ENCODE assay signal across 8 cellular contexts in the genomic region with DNA sequence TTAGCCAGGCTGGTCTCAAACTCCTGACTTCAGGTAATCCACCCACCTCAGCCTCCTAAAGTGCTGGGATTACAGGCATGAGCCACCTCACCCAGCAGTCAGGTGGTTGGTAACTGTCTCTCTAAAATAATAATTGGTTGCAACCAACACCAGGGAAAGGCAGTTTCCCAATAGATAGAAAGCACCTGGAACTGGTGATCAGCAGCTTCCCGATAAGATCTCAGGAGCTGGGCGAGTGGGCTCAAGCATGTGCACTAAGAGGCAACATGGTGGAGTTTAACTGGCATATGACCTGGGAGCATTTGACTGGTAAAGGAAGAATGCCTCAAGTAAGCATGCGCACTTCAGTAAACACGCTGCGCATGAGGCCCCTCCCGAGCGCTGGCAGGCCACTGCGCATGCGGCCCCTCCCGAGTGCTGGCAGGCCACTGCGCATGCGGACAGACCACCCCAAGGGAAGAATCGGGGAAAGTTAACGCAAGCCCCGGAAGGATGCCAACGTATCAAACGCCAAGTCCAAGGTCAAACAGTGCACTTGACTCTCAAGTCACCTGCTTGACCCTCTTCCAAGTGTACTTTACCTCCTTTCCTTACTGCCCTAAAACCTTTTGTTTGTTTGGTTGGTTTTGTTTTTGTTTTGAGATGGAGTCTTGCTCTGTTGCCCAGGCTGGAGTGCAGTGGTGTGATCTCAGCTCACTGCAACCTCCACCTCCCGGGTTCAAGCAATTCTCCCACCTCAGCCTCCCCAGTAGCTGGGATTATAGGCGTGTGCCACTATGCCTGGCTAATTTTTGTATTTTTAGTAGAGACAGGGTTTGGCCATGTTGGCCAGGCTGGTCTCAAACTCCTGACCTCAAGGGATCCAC. TPM values are rescaled to one million over a fixed set of nuclear protein-coding genes. Genes with fewer than 3 reads are reported as not detected.
DNase-seq lines count a peak whose midpoint lies in the region; TF ChIP-seq lines count a peak whose summit lies in the region.
"Not testable (repeated sequence)": the region's sequence is repeated elsewhere in the genome, so short reads cannot be mapped to it uniquely, and the experiment has no call there.

No MANE protein-coding gene starts in this region.

- H3K4me2 ChIP-seq in GM23248 (ENCODE audit: unreplicated experiment) = not testable (repeated sequence)

- not testable (repeated sequence) for H4K20me1 ChIP-seq in GM23248 (ENCODE audit: insufficient read depth)

- H3K4me3 ChIP-seq in GM23248 = peak overlapping the region; percentile 65

- not testable (repeated sequence) for H3K27ac ChIP-seq in GM23248

- 0 out of 2 replicates have a peak overlapping the region, but pooled peaks have one; percentile 38 for H3K9ac ChIP-seq in GM23248

- not testable (repeated sequence) for H3K36me3 ChIP-seq in GM23248 (ENCODE audit: low read depth)

- not testable (repeated sequence) for TF ChIP-seq CTCF in AG09319 (IDR thresholded peaks at IDR 0.05; ENCODE audit: low read depth, low read length)

- not testable (repeated sequence) for H3K4me1 ChIP-seq in GM23248 (ENCODE audit: insufficient read depth)

- peak; percentile 45 for DNase-seq in AG09319 (ENCODE audit: extremely low read depth, low read depth)
- DNase-seq in GM23248 = peak; percentile 81
- DNase-seq in T-helper 2 cell = peak in 3 of 5 experiments; percentile 32 to 72 (median 57)
- peak; percentile 21 for DNase-seq in activated T-helper 9 cell treated with anti-CD3 and anti-CD28 coated beads, Interleukin-2, amount 50 U/mL, for 16 hours (ENCODE audit: low read depth)
- DNase-seq in dermis blood vessel endothelial cell = peak; percentile 85
- peak in 49 of 51 donors; percentile 10 to 91 (median 45) for DNase-seq in hypothalamus (lab: John Stamatoyannopoulos, UW)
- peak; percentile 54 to 96 (median 70) for DNase-seq in posterior cingulate gyrus
- peak; percentile 47 to 66 for DNase-seq in stimulated activated CD8-positive, alpha-beta memory T cell treated with anti-CD3 and anti-CD28 coated beads, Interleukin-15, amount 100 ng/mL, for 48 hours (ENCODE audit: low read depth in 2 of 2)

- not testable (repeated sequence) for H3K27me3 ChIP-seq in GM23248 (replicated peaks; ENCODE audit: insufficient read depth)

- 7 to 9% methylated on average over 19 of the region's 19 CpGs for WGBS in GM23248 (ENCODE audit: low coverage in 1 of 2, low lambda C conversion rate in 2 of 2, missing lambda C conversion rate in 2 of 2), 2 experiments

- not testable (repeated sequence) for H3K79me2 ChIP-seq in GM23248 (ENCODE audit: insufficient read depth)

- intact Hi-C loops in posterior cingulate gyrus (cut with DNase I) = not testable (repeated sequence)

- H3F3A ChIP-seq in GM23248 (ENCODE audit: insufficient read depth) = not testable (repeated sequence)

- in situ Hi-C loops in GM23248 (cut with MboI) = loop anchor here (10.0 kb wide), 1 partner anchor 55 kb away; no protein-coding TSS in a partner anchor

- H2AFZ ChIP-seq in GM23248 = peak overlapping the region; percentile 97

- not testable (repeated sequence) for H3K9me2 ChIP-seq in GM23248 (ENCODE audit: insufficient read depth)

- H3K9me3 ChIP-seq in GM23248 (ENCODE audit: low read depth) = not testable (repeated sequence)

RNA-seq across cellular contexts. Expression of a gene that starts 34.2 kb away (rescaled TPM):
- total RNA-seq in GM23248 (2014; rRNA removed; shearing (Covaris generic)) = 0.32 TPM in 1 of 2 replicates, not detected in the other
- polyA plus RNA-seq in GM23248 (2016; fragmentation: Nextera tagmentation; extraction: Ambion mirVana) = 0.13 and 0.38 TPM in 2 replicates
- 4.4 and 6.5 TPM in 2 replicates for total RNA-seq in dermis blood vessel endothelial cell

Comparison
In these comparisons a context has a peak if more than half of its experiments do, and no peak if none do; other contexts are left out.
1. DNase-seq: peak in every context shown above with its lines; median percentile 85 in dermis blood vessel endothelial cell; 81 in GM23248; 70 in posterior cingulate gyrus; 57 in T-helper 2 cell; 56 in stimulated activated CD8-positive, alpha-beta memory T cell treated with anti-CD3 and anti-CD28 coated beads, Interleukin-15, amount 100 ng/mL, for 48 hours; 45 in AG09319; 45 in hypothalamus; 21 in activated T-helper 9 cell treated with anti-CD3 and anti-CD28 coated beads, Interleukin-2, amount 50 U/mL, for 16 hours.